8 cellular contexts compared by ENCODE assay signal in genomic region chr3:14125193-14126016, GRCh38. TPM values are rescaled to one million over a fixed set of nuclear protein-coding genes. Genes with fewer than 3 reads are reported as not detected.
A peak's percentile ranks its signal among the peaks of the same experiment; 100 is the strongest.
DNase-seq lines count a peak whose midpoint lies in the region; ATAC-seq and TF ChIP-seq lines count a peak whose summit lies in the region.

No MANE protein-coding gene starts in this region.

- peaks cover 38% of the 10 kb centered on the region for H3K36me3 Mint-ChIP-seq in Calu3 (ENCODE audit: insufficient read depth, unreplicated experiment)
- H3K36me3 Mint-ChIP-seq in T-helper 1 cell treated with Interleukin-12 subunit alpha and Interleukin-12 subunit beta and Interleukin-4 antibody, amounts not matched to agents 30 μg/mL and 1 μg/mL, for 36 hours (ENCODE audit: low read depth) = peaks cover 42% of the 10 kb centered on the region

- H3K4me3 ChIP-seq in HUES48 (ENCODE audit: low read depth, low read length) = peak overlapping the region; percentile 99
- peak overlapping the region; percentile 99 for H3K4me3 ChIP-seq in astrocyte of the spinal cord (ENCODE audit: low read depth, low read length)
- H3K4me3 ChIP-seq in iPS-18a (ENCODE audit: low read length) = peak overlapping the region; percentile 92
- peak overlapping the region; percentile 68 to 91 (median 72) for H3K4me3 ChIP-seq in gastrocnemius medialis

- peak overlapping the region; percentile 97 for H3K27ac Mint-ChIP-seq in Calu3 (ENCODE audit: unreplicated experiment)
- H3K27ac Mint-ChIP-seq in T-helper 1 cell treated with Interleukin-12 subunit alpha and Interleukin-12 subunit beta and Interleukin-4 antibody, amounts not matched to agents 30 μg/mL and 1 μg/mL, for 36 hours = peak overlapping the region; percentile 92

- peaks cover 23% of the 10 kb centered on the region for H3K4me1 Mint-ChIP-seq in Calu3 (ENCODE audit: low read depth, unreplicated experiment)
- H3K4me1 Mint-ChIP-seq in T-helper 1 cell treated with Interleukin-12 subunit alpha and Interleukin-12 subunit beta and Interleukin-4 antibody, amounts not matched to agents 30 μg/mL and 1 μg/mL, for 36 hours (ENCODE audit: low read depth) = peaks cover 59% of the 10 kb centered on the region

- CTCF ChIA-PET in Calu3 (lab: Charles Lee) = interaction anchor here (0.6 to 2.2 kb wide), 10 partner anchors 9 to 567 kb away, joined by 3 to 28 read pairs (median 4); partner anchors contain the start of genes LSM3 and XPC

- no peaks in the 10 kb centered on the region for H3K9me3 Mint-ChIP-seq in Calu3 (ENCODE audit: low read depth, unreplicated experiment)
- H3K9me3 Mint-ChIP-seq in T-helper 1 cell treated with Interleukin-12 subunit alpha and Interleukin-12 subunit beta and Interleukin-4 antibody, amounts not matched to agents 30 μg/mL and 1 μg/mL, for 36 hours = no peaks in the 10 kb centered on the region

- peak overlapping the region; percentile 86 for H3K27ac ChIP-seq in HUES48 (ENCODE audit: low read depth, low read length)
- H3K27ac ChIP-seq in iPS-18a (ENCODE audit: low read length) = peak overlapping the region; percentile 41
- H3K27ac ChIP-seq in gastrocnemius medialis = peak overlapping the region; percentile 92 to 98 (median 94)

- H3K4me1 ChIP-seq in HUES48 (ENCODE audit: control insufficient read depth, insufficient read depth, low read length) = peaks cover 17% of the 10 kb centered on the region
- H3K4me1 ChIP-seq in iPS-18a (ENCODE audit: control insufficient read depth, low read depth, low read length) = peaks cover 23% of the 10 kb centered on the region
- peaks cover 33 to 41% of the 10 kb centered on the region in 2 donors for H3K4me1 ChIP-seq in gastrocnemius medialis

- DNase-seq in Calu3 = peak; percentile 73
- peak; percentile 96 for DNase-seq in astrocyte of the spinal cord (ENCODE audit: low read depth, low spot score)
- DNase-seq in gastrocnemius medialis = no peak
- no peak for DNase-seq in COR-L47 (lab: John Stamatoyannopoulos, UW)

- H3K27me3 ChIP-seq in HUES48 (ENCODE audit: control insufficient read depth, insufficient read depth, low read length) (no peaks in the 10 kb centered on the region), iPS-18a (ENCODE audit: control insufficient read depth, insufficient read depth, low read length) (no peaks in the 10 kb centered on the region), gastrocnemius medialis (no peaks in the 10 kb centered on the region)

- H3K9ac ChIP-seq in HUES48 (ENCODE audit: low read depth, low read length) (peak overlapping the region; percentile 84), iPS-18a (ENCODE audit: low read length) (peak overlapping the region; percentile 81)

- H3K36me3 ChIP-seq in HUES48 (ENCODE audit: control insufficient read depth, insufficient read depth, low read length) = peaks cover 42% of the 10 kb centered on the region
- H3K36me3 ChIP-seq in iPS-18a (ENCODE audit: control insufficient read depth, low read depth, low read length) = peaks cover 9% of the 10 kb centered on the region
- peaks cover 0 to 19% of the 10 kb centered on the region in 2 donors for H3K36me3 ChIP-seq in gastrocnemius medialis

- TF ChIP-seq CTCF in Calu3 (IDR thresholded peaks at IDR 0.05; ENCODE audit: unreplicated experiment) = no peak
- peak; percentile 21 for TF ChIP-seq CTCF in astrocyte of the spinal cord (IDR thresholded peaks at IDR 0.05; ENCODE audit: low read depth, low read length)
- TF ChIP-seq CTCF in gastrocnemius medialis (IDR thresholded peaks at IDR 0.05 in 4 of 5, conservative IDR thresholded peaks at IDR 0.05 in 1 of 5) = peak in 1 of 5 experiments; percentile 14

- H3K27me3 Mint-ChIP-seq in Calu3 (ENCODE audit: unreplicated experiment) = no peaks in the 10 kb centered on the region
- no peaks in the 10 kb centered on the region for H3K27me3 Mint-ChIP-seq in T-helper 1 cell treated with Interleukin-12 subunit alpha and Interleukin-12 subunit beta and Interleukin-4 antibody, amounts not matched to agents 30 μg/mL and 1 μg/mL, for 36 hours (ENCODE audit: low read depth)

- peak overlapping the region; percentile 97 for H3K4me3 Mint-ChIP-seq in Calu3 (ENCODE audit: low read depth, unreplicated experiment)
- peak overlapping the region; percentile 96 for H3K4me3 Mint-ChIP-seq in T-helper 1 cell treated with Interleukin-12 subunit alpha and Interleukin-12 subunit beta and Interleukin-4 antibody, amounts not matched to agents 30 μg/mL and 1 μg/mL, for 36 hours

- TF ChIP-seq POLR2A in gastrocnemius medialis (IDR thresholded peaks at IDR 0.05) = peak; percentile 71 to 77

- intact Hi-C loops in Calu3 (cut with micrococcal nuclease; ENCODE audit: unreplicated experiment) (loop anchor here (2.0 to 10.0 kb wide), 2 partner anchors 229 to 471 kb away; no protein-coding TSS in a partner anchor), gastrocnemius medialis (cut with DNase I; ENCODE audit: low total_unique reads) (loop anchor here (1.0 to 10.0 kb wide), 6 partner anchors 53 to 822 kb away; partner anchors contain the start of genes CCDC174, HDAC11, LSM3 and NR2C2)

- ATAC-seq in GM21515 (IDR thresholded peaks at IDR 0.05; ENCODE audit: unreplicated experiment) (peak; percentile 27), gastrocnemius medialis (peak; percentile 16 to 17)

- no peaks in the 10 kb centered on the region for H3K9me3 ChIP-seq in HUES48 (ENCODE audit: control insufficient read depth, insufficient read depth, low read length)
- H3K9me3 ChIP-seq in iPS-18a (ENCODE audit: control insufficient read depth, low read depth, low read length) = no peaks in the 10 kb centered on the region
- H3K9me3 ChIP-seq in gastrocnemius medialis = no peaks in the 10 kb centered on the region

- BruUV-seq in Calu3 (replicated peaks; lab: Mats Ljungman, UMichigan) = TSS peak; percentile 22

- in situ Hi-C loops in astrocyte of the spinal cord (cut with HindIII; ENCODE audit: low sequenced_read_pairs) (no loop called here), gastrocnemius medialis (cut with MboI; ENCODE audit: low sequenced_read_pairs in 4 of 4) (loop anchor here in 2 of 4 donors (10.0 to 25.0 kb wide), 2 partner anchors 231 to 937 kb away; partner anchors contain the start of gene MRPS25 (in 1 of the 2))

RNA-seq across cellular contexts. Expression of gene TMEM43, which starts 0.6 kb away (rescaled TPM):
- total RNA-seq in Calu3 (2022) (56.2 and 57.0 TPM in 2 replicates), gastrocnemius medialis (100 to 1,000 TPM in 1 of 4 donors, 10 to 100 TPM in 3; 68.2 to 128 (median 78.6) TPM)

RNA-seq across cellular contexts. Expression of gene CHCHD4, which starts 0.7 kb away (rescaled TPM):
- total RNA-seq in Calu3 (2022) (14.3 and 16.7 TPM in 2 replicates), gastrocnemius medialis (10 to 100 TPM; 16.2 to 49.4 (median 22.8) TPM)

RNA-seq across cellular contexts. Expression of gene XPC, which starts 53.0 kb away (rescaled TPM):
- total RNA-seq in Calu3 (2022) = 23.8 and 24.3 TPM in 2 replicates
- total RNA-seq in gastrocnemius medialis = 10 to 100 TPM; 22.0 to 30.6 (median 27.0) TPM

RNA-seq across cellular contexts. Expression of gene LSM3, which starts 53.2 kb away (rescaled TPM):
- total RNA-seq in Calu3 (2022) (16.7 and 17.7 TPM in 2 replicates), gastrocnemius medialis (10 to 100 TPM; 11.6 to 16.8 (median 14.2) TPM)

Comparison
In these comparisons a context has a peak if more than half of its experiments do, and no peak if none do; other contexts are left out.
1. DNase-seq: peak in Calu3 (single experiment) and astrocyte of the spinal cord (single experiment); none in gastrocnemius medialis (0 of 2) and COR-L47 (single experiment).
2. H3K27ac ChIP-seq: peak in every context shown above with its lines; median percentile 94 in gastrocnemius medialis; 86 in HUES48; 41 in iPS-18a.
3. Peak in every context shown above with its lines, with median percentiles within 50 percentile points of each other: H3K4me3 ChIP-seq.